ENCODE assay signal across 11 cellular contexts in genomic region chr10:11617233-11617632, GRCh38.
"Had no signal": no experiment of that assay in that cellular context is flagged by ENCODE, and none has a peak within 500 bp of the region (broad histone marks: within the 10 kb centered on the region; RNA-seq: fewer than 3 reads in every experiment).

No MANE protein-coding gene starts in this region.

- H3K9me3 Mint-ChIP-seq: GM23338, HFFc6 had no signal

- H3K4me2 ChIP-seq: GM23338 had no signal

- FAIRE-seq: H1, H54 had no signal

- ATAC-seq: GM23338, HCT116 had no signal

- H2AFZ ChIP-seq: GM23248, GM23338 had no signal

- H3K36me3 ChIP-seq: HAP-1 had no signal

- H3K27ac Mint-ChIP-seq: GM23338, H9, HFFc6 had no signal

- DNase-seq: GM23248, GOT3, H7, H9, HCEC 1CT, HFFc6 had no signal

- H3K9ac ChIP-seq: GM23248 had no signal

- H3K4me3 Mint-ChIP-seq: GM23338, H9, HFFc6 had no signal

- H3K4me3 ChIP-seq: GM23248, GM23338, HAP-1 had no signal

- H3K9me3 ChIP-seq: HAP-1 had no signal

- H3K27ac ChIP-seq: GM23248 had no signal
